14 cellular contexts compared by ENCODE assay signal in genomic region chr11:48342505-48342904, GRCh38. TPM values are rescaled to one million over a fixed set of nuclear protein-coding genes. Genes with fewer than 3 reads are reported as not detected.
"Had no signal": no experiment of that assay in that cellular context is flagged by ENCODE, and none has a peak within 500 bp of the region (broad histone marks: within the 10 kb centered on the region; RNA-seq: fewer than 3 reads in every experiment).

No MANE protein-coding gene starts in this region.

RNA-seq across cellular contexts. Expression of gene OR4C3, which starts 17.8 kb away (rescaled TPM):
- total RNA-seq: activated B cell treated with CpG ODN at 0.5 μM for 24 hours; activated CD4-positive, alpha-beta memory T cell treated with anti-CD3 and anti-CD28 coated beads for 36 hours; activated CD4-positive, alpha-beta memory T cell treated with anti-CD3 and anti-CD28 coated beads, Interleukin-2, amount 10 ng/mL, durations not matched to agents 7 days and 5 days; activated CD4-positive, alpha-beta T cell treated with anti-CD3 and anti-CD28 coated beads for 36 hours; activated CD4-positive, alpha-beta T cell treated with anti-CD3 and anti-CD28 coated beads, Interleukin-2, amount 10 ng/mL, durations not matched to agents 24 days and 14 days; activated CD4-positive, alpha-beta T cell treated with anti-CD3 and anti-CD28 coated beads, Interleukin-2, amount 10 ng/mL, durations not matched to agents 7 days and 5 days; activated CD8-positive, alpha-beta memory T cell treated with anti-CD3 and anti-CD28 coated beads for 36 hours; activated CD8-positive, alpha-beta memory T cell treated with anti-CD3 and anti-CD28 coated beads, Interleukin-2, amount 10 ng/mL, durations not matched to agents 7 days and 5 days; activated CD8-positive, alpha-beta T cell treated with anti-CD3 and anti-CD28 coated beads for 36 hours; activated CD8-positive, alpha-beta T cell treated with anti-CD3 and anti-CD28 coated beads, Interleukin-2, amount 10 ng/mL, durations not matched to agents 7 days and 5 days; T-helper 1 cell treated with Interleukin-12 subunit alpha and Interleukin-12 subunit beta and Interleukin-4 antibody, amounts not matched to agents 30 ng/mL and 1 ng/mL, for 36 hours; T-helper 17 cell; T-helper 2 cell treated with Interferon-gamma antibody and Interleukin-4, amounts not matched to agents 100 ng/mL and 5 ng/mL, for 36 hours; WTC11 had no signal

RNA-seq across cellular contexts. Expression of gene OR4C5, which starts 23.8 kb away (rescaled TPM):
- total RNA-seq: activated B cell treated with CpG ODN at 0.5 μM for 24 hours; activated CD4-positive, alpha-beta memory T cell treated with anti-CD3 and anti-CD28 coated beads for 36 hours; activated CD4-positive, alpha-beta memory T cell treated with anti-CD3 and anti-CD28 coated beads, Interleukin-2, amount 10 ng/mL, durations not matched to agents 7 days and 5 days; activated CD4-positive, alpha-beta T cell treated with anti-CD3 and anti-CD28 coated beads for 36 hours; activated CD4-positive, alpha-beta T cell treated with anti-CD3 and anti-CD28 coated beads, Interleukin-2, amount 10 ng/mL, durations not matched to agents 24 days and 14 days; activated CD4-positive, alpha-beta T cell treated with anti-CD3 and anti-CD28 coated beads, Interleukin-2, amount 10 ng/mL, durations not matched to agents 7 days and 5 days; activated CD8-positive, alpha-beta memory T cell treated with anti-CD3 and anti-CD28 coated beads for 36 hours; activated CD8-positive, alpha-beta memory T cell treated with anti-CD3 and anti-CD28 coated beads, Interleukin-2, amount 10 ng/mL, durations not matched to agents 7 days and 5 days; activated CD8-positive, alpha-beta T cell treated with anti-CD3 and anti-CD28 coated beads for 36 hours; activated CD8-positive, alpha-beta T cell treated with anti-CD3 and anti-CD28 coated beads, Interleukin-2, amount 10 ng/mL, durations not matched to agents 7 days and 5 days; T-helper 1 cell treated with Interleukin-12 subunit alpha and Interleukin-12 subunit beta and Interleukin-4 antibody, amounts not matched to agents 30 ng/mL and 1 ng/mL, for 36 hours; T-helper 17 cell; T-helper 2 cell treated with Interferon-gamma antibody and Interleukin-4, amounts not matched to agents 100 ng/mL and 5 ng/mL, for 36 hours; WTC11 had no signal

RNA-seq across cellular contexts. Expression of gene OR4S1, which starts 36.5 kb away (rescaled TPM):
- total RNA-seq: activated B cell treated with CpG ODN at 0.5 μM for 24 hours; activated CD4-positive, alpha-beta memory T cell treated with anti-CD3 and anti-CD28 coated beads for 36 hours; activated CD4-positive, alpha-beta memory T cell treated with anti-CD3 and anti-CD28 coated beads, Interleukin-2, amount 10 ng/mL, durations not matched to agents 7 days and 5 days; activated CD4-positive, alpha-beta T cell treated with anti-CD3 and anti-CD28 coated beads for 36 hours; activated CD4-positive, alpha-beta T cell treated with anti-CD3 and anti-CD28 coated beads, Interleukin-2, amount 10 ng/mL, durations not matched to agents 24 days and 14 days; activated CD4-positive, alpha-beta T cell treated with anti-CD3 and anti-CD28 coated beads, Interleukin-2, amount 10 ng/mL, durations not matched to agents 7 days and 5 days; activated CD8-positive, alpha-beta memory T cell treated with anti-CD3 and anti-CD28 coated beads for 36 hours; activated CD8-positive, alpha-beta memory T cell treated with anti-CD3 and anti-CD28 coated beads, Interleukin-2, amount 10 ng/mL, durations not matched to agents 7 days and 5 days; activated CD8-positive, alpha-beta T cell treated with anti-CD3 and anti-CD28 coated beads for 36 hours; activated CD8-positive, alpha-beta T cell treated with anti-CD3 and anti-CD28 coated beads, Interleukin-2, amount 10 ng/mL, durations not matched to agents 7 days and 5 days; T-helper 1 cell treated with Interleukin-12 subunit alpha and Interleukin-12 subunit beta and Interleukin-4 antibody, amounts not matched to agents 30 ng/mL and 1 ng/mL, for 36 hours; T-helper 17 cell; T-helper 2 cell treated with Interferon-gamma antibody and Interleukin-4, amounts not matched to agents 100 ng/mL and 5 ng/mL, for 36 hours; WTC11 had no signal
